12 cellular contexts compared by ENCODE assay signal in the genomic region with DNA sequence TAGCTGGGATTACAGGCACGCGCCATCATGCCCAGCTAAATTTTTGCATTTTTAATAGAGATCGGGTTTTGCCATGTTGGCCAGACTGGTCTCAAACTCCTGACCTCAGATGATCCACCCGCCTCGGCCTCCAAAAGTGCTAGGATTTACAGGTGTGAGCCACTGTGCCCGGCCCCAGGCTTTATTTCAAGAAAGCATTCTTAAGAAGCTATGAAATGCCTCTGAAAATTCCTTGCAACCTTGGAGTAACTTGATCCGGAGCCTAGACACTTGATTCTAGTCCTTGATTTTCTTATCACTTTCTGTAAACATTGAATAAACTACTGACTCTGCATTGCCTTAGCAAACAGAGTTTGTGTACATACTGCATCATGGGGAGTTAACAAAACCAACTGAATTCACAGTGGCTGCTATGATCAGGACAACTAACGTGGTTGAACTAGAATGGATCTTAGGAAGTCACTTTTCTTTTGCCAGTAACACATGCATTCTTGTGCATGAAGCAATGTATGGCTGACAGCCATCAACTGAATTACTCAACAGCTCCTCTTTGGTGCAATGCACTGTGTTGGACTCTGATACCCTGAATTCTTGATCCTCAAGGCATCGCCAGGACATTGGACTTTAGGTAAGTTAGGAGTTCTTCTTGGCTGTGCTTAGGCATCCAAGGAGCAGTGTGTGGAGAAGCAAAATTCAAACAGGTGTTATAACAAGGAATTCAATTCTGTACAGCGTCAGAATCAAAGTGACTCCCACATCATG.
DNase-seq lines count a peak whose midpoint lies in the region; ATAC-seq, FAIRE-seq and TF ChIP-seq lines count a peak whose summit lies in the region.
"Had no signal": no experiment of that assay in that cellular context is flagged by ENCODE, and none has a peak within 500 bp of the region (broad histone marks: within the 10 kb centered on the region; RNA-seq: fewer than 3 reads in every experiment).

No MANE protein-coding gene starts in this region.

- H3K4me2 ChIP-seq in smooth muscle cell = peak overlapping the region; percentile 34

- no peak overlapping the region for H2AFZ ChIP-seq in smooth muscle cell (ENCODE audit: low read depth)

- no peak overlapping the region for H3K9ac ChIP-seq in smooth muscle cell (ENCODE audit: low read depth)

- H3K4me1 ChIP-seq in smooth muscle cell (ENCODE audit: low read depth) = peaks cover 14% of the 10 kb centered on the region

- 62% methylated on average over 10 of the region's 10 CpGs for WGBS in smooth muscle cell (ENCODE audit: low lambda C conversion rate)

- TF ChIP-seq CTCF in smooth muscle cell (IDR thresholded peaks at IDR 0.05; ENCODE audit: borderline replicate concordance, insufficient read depth, poor library complexity, severe bottlenecking) = no peak

- peak; percentile 86 for FAIRE-seq in TTC549 (lab: Jason Lieb, UNC)
- FAIRE-seq: H1 had no signal

- no peak overlapping the region for H3K4me3 ChIP-seq in smooth muscle cell

- no peaks in the 10 kb centered on the region for H3K27me3 ChIP-seq in smooth muscle cell (ENCODE audit: low read depth)

- no peaks in the 10 kb centered on the region for H3K9me3 ChIP-seq in smooth muscle cell (replicated peaks; ENCODE audit: low read depth)

- no peaks in the 10 kb centered on the region for H3K79me2 ChIP-seq in smooth muscle cell (ENCODE audit: low read depth)

- H3F3A ChIP-seq in smooth muscle cell (ENCODE audit: low read depth) = peaks cover 19% of the 10 kb centered on the region

- ATAC-seq in GM18519 (IDR thresholded peaks at IDR 0.05; ENCODE audit: low FRiP score, unreplicated experiment) = no peak
- ATAC-seq: activated T-cell treated with anti-CD3 and anti-CD28 coated beads, Interleukin-2, amount 50 U/mL, for 72 hours had no signal

- no peaks in the 10 kb centered on the region for H4K20me1 ChIP-seq in smooth muscle cell (ENCODE audit: low read depth)

- DNase-seq in HCEC 1CT (peak; percentile 82), hepatic stellate cell (ENCODE audit: low spot score) (peak; percentile 43), smooth muscle cell (lab: John Stamatoyannopoulos, UW; ENCODE audit: unreplicated experiment) (no peak), anterior cingulate cortex (lab: John Stamatoyannopoulos, UW) (no peak), retina (no peak)
- DNase-seq in stimulated activated CD4-positive, alpha-beta T cell treated with anti-CD3 and anti-CD28 coated beads, Interleukin-12 subunit alpha, Interleukin-12 subunit beta, amount 100 ng/mL, for 4 hours = no peak
- DNase-seq: activated T-cell treated with anti-CD3 and anti-CD28 coated beads, Interleukin-2, amount 50 U/mL, for 72 hours; glutamatergic neuron; stimulated activated naive CD8-positive, alpha-beta T cell treated with anti-CD3 and anti-CD28 coated beads, Interleukin-15, Interleukin-2, amounts not matched to agents 100 U/mL and 50 U/mL, for 24 hours had no signal

- peak overlapping the region; percentile 96 for H3K27ac ChIP-seq in smooth muscle cell (ENCODE audit: low read depth)

- no peaks in the 10 kb centered on the region for H3K36me3 ChIP-seq in smooth muscle cell (ENCODE audit: low read depth)

Comparison
In these comparisons a context has a peak if more than half of its experiments do, and no peak if none do; other contexts are left out.
1. DNase-seq: peak in HCEC 1CT (single experiment) and hepatic stellate cell (single experiment); none in smooth muscle cell (single experiment), stimulated activated CD4-positive, alpha-beta T cell treated with anti-CD3 and anti-CD28 coated beads, Interleukin-12 subunit alpha, Interleukin-12 subunit beta, amount 100 ng/mL, for 4 hours (single experiment), anterior cingulate cortex (0 of 58) and retina (single experiment).